ENCODE assay signal across 9 cellular contexts in genomic region chr12:92158711-92159534, GRCh38. TPM values are rescaled to one million over a fixed set of nuclear protein-coding genes. Genes with fewer than 3 reads are reported as not detected.
DNase-seq lines count a peak whose midpoint lies in the region; ATAC-seq lines count a peak whose summit lies in the region.
"Had no signal": no experiment of that assay in that cellular context is flagged by ENCODE, and none has a peak within 500 bp of the region (broad histone marks: within the 10 kb centered on the region; RNA-seq: fewer than 3 reads in every experiment).

No MANE protein-coding gene starts in this region.

- 0 out of 2 replicates have a peak, but pooled peaks cover 2% of the 10 kb centered on the region for H3K27me3 ChIP-seq in HAP-1 (ENCODE audit: low read depth)

- DNase-seq in activated CD4-positive, alpha-beta T cell treated with anti-CD3 and anti-CD28 coated beads for 36 hours, result no peak
- no peak for DNase-seq in activated CD4-positive, alpha-beta T cell treated with anti-CD3 and anti-CD28 coated beads for 1 hour
- no peak for DNase-seq in activated T-helper 1 cell treated with anti-CD3 and anti-CD28 coated beads, Interleukin-12 subunit alpha, Interleukin-12 subunit beta, Interleukin-2, Interleukin-4 antibody, amounts not matched to agents 30 ng/mL and 10 ng/mL and 1 ng/mL, durations not matched to agents 14 hours and 24 hours and 36 hours (ENCODE audit: low spot score)
- DNase-seq in stimulated activated effector memory CD8-positive, alpha-beta T cell treated with anti-CD3 and anti-CD28 coated beads, Interleukin-12 subunit alpha, Interleukin-12 subunit beta, amount 100 ng/mL, for 72 hours (ENCODE audit: low spot score in 2 of 2), result no peak
- DNase-seq in SW480 (ENCODE audit: low spot score) (no peak), HAP-1 (ENCODE audit: low spot score in 2 of 2) (no peak)

- H3K27ac Mint-ChIP-seq in activated CD4-positive, alpha-beta T cell treated with anti-CD3 and anti-CD28 coated beads for 36 hours, result peak overlapping the region; percentile 59
- H3K27ac Mint-ChIP-seq in activated T-helper 1 cell treated with anti-CD3 and anti-CD28 coated beads, Interleukin-12 subunit alpha, Interleukin-12 subunit beta, Interleukin-2, Interleukin-4 antibody, amounts not matched to agents 30 ng/mL and 10 ng/mL and 1 ng/mL, durations not matched to agents 14 hours and 24 hours and 36 hours, result peak overlapping the region; percentile 44
- H3K27ac Mint-ChIP-seq in stimulated activated effector memory CD8-positive, alpha-beta T cell treated with anti-CD3 and anti-CD28 coated beads, Interleukin-12 subunit alpha, Interleukin-12 subunit beta, amount 100 ng/mL, for 72 hours, result peak overlapping the region; percentile 32

- H3K4me3 ChIP-seq in HAP-1, result no peak overlapping the region

- POLR2A ChIA-PET in activated CD4-positive, alpha-beta T cell treated with anti-CD3 and anti-CD28 coated beads for 36 hours (lab: Charles Lee), result no interaction called here

- intact Hi-C loops in activated CD4-positive, alpha-beta T cell treated with anti-CD3 and anti-CD28 coated beads for 36 hours (cut with DNase I, micrococcal nuclease), result no loop called here
- intact Hi-C loops in activated T-helper 1 cell treated with anti-CD3 and anti-CD28 coated beads, Interleukin-12 subunit alpha, Interleukin-12 subunit beta, Interleukin-2, Interleukin-4 antibody, amounts not matched to agents 30 ng/mL and 10 ng/mL and 1 ng/mL, durations not matched to agents 14 hours and 24 hours and 36 hours (cut with micrococcal nuclease), result no loop called here

- no peaks in the 10 kb centered on the region for H3K4me1 ChIP-seq in HAP-1

- no peaks in the 10 kb centered on the region for H3K27me3 Mint-ChIP-seq in activated CD4-positive, alpha-beta T cell treated with anti-CD3 and anti-CD28 coated beads for 36 hours
- H3K27me3 Mint-ChIP-seq in activated T-helper 1 cell treated with anti-CD3 and anti-CD28 coated beads, Interleukin-12 subunit alpha, Interleukin-12 subunit beta, Interleukin-2, Interleukin-4 antibody, amounts not matched to agents 30 ng/mL and 10 ng/mL and 1 ng/mL, durations not matched to agents 14 hours and 24 hours and 36 hours (ENCODE audit: insufficient read depth), result no peaks in the 10 kb centered on the region

- H3K4me3 Mint-ChIP-seq in activated CD4-positive, alpha-beta T cell treated with anti-CD3 and anti-CD28 coated beads for 36 hours, result peak overlapping the region; percentile 53
- peak overlapping the region; percentile 26 for H3K4me3 Mint-ChIP-seq in activated T-helper 1 cell treated with anti-CD3 and anti-CD28 coated beads, Interleukin-12 subunit alpha, Interleukin-12 subunit beta, Interleukin-2, Interleukin-4 antibody, amounts not matched to agents 30 ng/mL and 10 ng/mL and 1 ng/mL, durations not matched to agents 14 hours and 24 hours and 36 hours
- no peak overlapping the region for H3K4me3 Mint-ChIP-seq in stimulated activated effector memory CD8-positive, alpha-beta T cell treated with anti-CD3 and anti-CD28 coated beads, Interleukin-12 subunit alpha, Interleukin-12 subunit beta, amount 100 ng/mL, for 72 hours

- in situ Hi-C loops in HAP-1 (cut with MboI; ENCODE audit: low sequenced_read_pairs), result no loop called here

- H3K36me3 ChIP-seq in HAP-1 (replicated peaks), result no peaks in the 10 kb centered on the region

- H3K4me1 Mint-ChIP-seq in activated CD4-positive, alpha-beta T cell treated with anti-CD3 and anti-CD28 coated beads for 36 hours, result peaks cover 63% of the 10 kb centered on the region
- H3K4me1 Mint-ChIP-seq in activated T-helper 1 cell treated with anti-CD3 and anti-CD28 coated beads, Interleukin-12 subunit alpha, Interleukin-12 subunit beta, Interleukin-2, Interleukin-4 antibody, amounts not matched to agents 30 ng/mL and 10 ng/mL and 1 ng/mL, durations not matched to agents 14 hours and 24 hours and 36 hours (ENCODE audit: low read depth), result peaks cover 42% of the 10 kb centered on the region
- H3K4me1 Mint-ChIP-seq in stimulated activated effector memory CD8-positive, alpha-beta T cell treated with anti-CD3 and anti-CD28 coated beads, Interleukin-12 subunit alpha, Interleukin-12 subunit beta, amount 100 ng/mL, for 72 hours, result no peaks in the 10 kb centered on the region

- CTCF ChIA-PET in activated CD4-positive, alpha-beta T cell treated with anti-CD3 and anti-CD28 coated beads for 36 hours (lab: Charles Lee), result interaction anchor here (1.2 kb wide), 1 partner anchor 13 kb away, joined by 3 read pairs; the partner anchor contains the start of gene BTG1

- peaks cover 4% of the 10 kb centered on the region for H3K36me3 Mint-ChIP-seq in activated CD4-positive, alpha-beta T cell treated with anti-CD3 and anti-CD28 coated beads for 36 hours (ENCODE audit: low read depth)
- peaks cover 7% of the 10 kb centered on the region for H3K36me3 Mint-ChIP-seq in activated T-helper 1 cell treated with anti-CD3 and anti-CD28 coated beads, Interleukin-12 subunit alpha, Interleukin-12 subunit beta, Interleukin-2, Interleukin-4 antibody, amounts not matched to agents 30 ng/mL and 10 ng/mL and 1 ng/mL, durations not matched to agents 14 hours and 24 hours and 36 hours (ENCODE audit: low read depth)
- H3K36me3 Mint-ChIP-seq in stimulated activated effector memory CD8-positive, alpha-beta T cell treated with anti-CD3 and anti-CD28 coated beads, Interleukin-12 subunit alpha, Interleukin-12 subunit beta, amount 100 ng/mL, for 72 hours, result no peaks in the 10 kb centered on the region

- ATAC-seq in activated CD4-positive, alpha-beta T cell treated with anti-CD3 and anti-CD28 coated beads for 36 hours, result peak; percentile 60
- ATAC-seq in HG02870 (IDR thresholded peaks at IDR 0.05; ENCODE audit: unreplicated experiment), result peak; percentile 60
- ATAC-seq in stimulated activated effector memory CD8-positive, alpha-beta T cell treated with anti-CD3 and anti-CD28 coated beads, Interleukin-12 subunit alpha, Interleukin-12 subunit beta, amount 100 ng/mL, for 72 hours, result no peak
- ATAC-seq in HG03045 (IDR thresholded peaks at IDR 0.05; ENCODE audit: unreplicated experiment), result no peak
- ATAC-seq: Right ventricle myocardium inferior had no signal

- H3K9me3 Mint-ChIP-seq in activated CD4-positive, alpha-beta T cell treated with anti-CD3 and anti-CD28 coated beads for 36 hours (ENCODE audit: low read depth), result peaks cover 2% of the 10 kb centered on the region
- H3K9me3 Mint-ChIP-seq in activated T-helper 1 cell treated with anti-CD3 and anti-CD28 coated beads, Interleukin-12 subunit alpha, Interleukin-12 subunit beta, Interleukin-2, Interleukin-4 antibody, amounts not matched to agents 30 ng/mL and 10 ng/mL and 1 ng/mL, durations not matched to agents 14 hours and 24 hours and 36 hours, result no peaks in the 10 kb centered on the region
- H3K9me3 Mint-ChIP-seq in stimulated activated effector memory CD8-positive, alpha-beta T cell treated with anti-CD3 and anti-CD28 coated beads, Interleukin-12 subunit alpha, Interleukin-12 subunit beta, amount 100 ng/mL, for 72 hours, result no peaks in the 10 kb centered on the region

- no peaks in the 10 kb centered on the region for H3K9me3 ChIP-seq in HAP-1

RNA-seq across cellular contexts. Expression of gene BTG1, which starts 13.3 kb away (rescaled TPM):
- total RNA-seq in activated CD4-positive, alpha-beta T cell treated with anti-CD3 and anti-CD28 coated beads for 36 hours, result 100 to 1,000 TPM in 1 of 2 experiments, 10 to 100 TPM in 1; 76.6 to 131 TPM
- 86.4 and 87.9 TPM in 2 replicates for total RNA-seq in activated T-helper 1 cell treated with anti-CD3 and anti-CD28 coated beads, Interleukin-12 subunit alpha, Interleukin-12 subunit beta, Interleukin-2, Interleukin-4 antibody, amounts not matched to agents 30 ng/mL and 10 ng/mL and 1 ng/mL, durations not matched to agents 14 hours and 24 hours and 36 hours

Comparison
In these comparisons a context has a peak if more than half of its experiments do, and no peak if none do; other contexts are left out.
1. ATAC-seq: peak in activated CD4-positive, alpha-beta T cell treated with anti-CD3 and anti-CD28 coated beads for 36 hours (single experiment) and HG02870 (single experiment); none in stimulated activated effector memory CD8-positive, alpha-beta T cell treated with anti-CD3 and anti-CD28 coated beads, Interleukin-12 subunit alpha, Interleukin-12 subunit beta, amount 100 ng/mL, for 72 hours (single experiment) and HG03045 (single experiment).
2. Peak in every context shown above with its lines, with median percentiles within 50 percentile points of each other: H3K27ac Mint-ChIP-seq.